15 cellular contexts compared by ENCODE assay signal in the genomic region with DNA sequence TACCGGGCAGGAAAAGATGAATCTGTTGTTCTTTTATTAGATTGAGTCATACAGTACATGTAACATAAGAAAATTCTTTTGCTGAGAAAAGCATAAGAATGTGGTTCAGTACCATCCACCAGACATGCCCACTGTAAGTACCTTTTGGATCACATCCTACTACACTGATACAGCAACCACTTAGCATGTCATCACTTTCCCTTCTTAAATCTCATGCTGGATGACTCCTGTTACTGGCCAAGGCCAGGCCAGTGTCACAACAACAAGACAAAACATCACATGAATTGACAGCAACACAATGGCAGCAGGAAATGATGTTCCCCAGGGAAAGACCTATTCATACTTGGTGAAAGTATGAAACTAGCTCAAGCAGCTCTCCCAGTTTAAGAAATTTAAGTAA. TPM values are rescaled to one million over a fixed set of nuclear protein-coding genes. Genes with fewer than 3 reads are reported as not detected.
A peak's percentile ranks its signal among the peaks of the same experiment; 100 is the strongest.
DNase-seq lines count a peak whose midpoint lies in the region; ATAC-seq and TF ChIP-seq lines count a peak whose summit lies in the region.
"Had no signal": no experiment of that assay in that cellular context is flagged by ENCODE, and none has a peak within 500 bp of the region (broad histone marks: within the 10 kb centered on the region; RNA-seq: fewer than 3 reads in every experiment).

No MANE protein-coding gene starts in this region.

- H3K27ac ChIP-seq in RWPE2 (ENCODE audit: poor library complexity, severe bottlenecking) (no peak overlapping the region), neural cell (ENCODE audit: low read length) (no peak overlapping the region), SK-N-SH (ENCODE audit: low read depth in 2 of 2, low read length in 1 of 2) (no peak overlapping the region)
- H3K27ac ChIP-seq: adrenal gland, PC-9, prostate gland had no signal

- CTCF ChIA-PET in SK-N-SH (lab: Yijun Ruan, JAX), result interaction anchor here (0.6 kb wide), 1 partner anchor 125 kb away, joined by 3 read pairs; no protein-coding TSS in a partner anchor

- H3K9me3 ChIP-seq in RWPE2 (ENCODE audit: severe bottlenecking) (no peaks in the 10 kb centered on the region), neural cell (ENCODE audit: low read length) (no peaks in the 10 kb centered on the region), SK-N-SH (no peaks in the 10 kb centered on the region)
- H3K9me3 ChIP-seq: adrenal gland, prostate gland had no signal

- H3F3A ChIP-seq in neural cell (ENCODE audit: insufficient read depth, low read length, poor library complexity, severe bottlenecking) (no peaks in the 10 kb centered on the region), SK-N-SH (replicated peaks; ENCODE audit: insufficient read depth) (no peaks in the 10 kb centered on the region)

- POLR2A ChIA-PET in SK-N-SH (lab: Yijun Ruan, JAX), result no interaction called here

- DNase-seq in ELR (ENCODE audit: low read depth) (peak; percentile 34), RWPE2 (ENCODE audit: low spot score) (no peak), foreskin fibroblast (peak; percentile 39 to 55), mesenteric fat pad (ENCODE audit: low spot score) (no peak), SK-N-SH (no peak), medulla oblongata (ENCODE audit: extremely low spot score) (no peak)
- DNase-seq: activated CD8-positive, alpha-beta T cell treated with anti-CD3 and anti-CD28 coated beads for 36 hours; adrenal gland; naive B cell; NCI-H187; NCI-H69; PC-9 had no signal

- H2AFZ ChIP-seq in neural cell (ENCODE audit: low read depth, low read length) (no peak overlapping the region), SK-N-SH (ENCODE audit: low read depth) (no peak overlapping the region)
- H2AFZ ChIP-seq: PC-9 had no signal

- H3K27me3 ChIP-seq in RWPE2 (ENCODE audit: insufficient read depth, poor library complexity, severe bottlenecking) (no peaks in the 10 kb centered on the region), neural cell (ENCODE audit: insufficient read depth, low read depth, low read length) (no peaks in the 10 kb centered on the region), SK-N-SH (ENCODE audit: insufficient read depth) (no peaks in the 10 kb centered on the region; the same call in 1 of the 2 replicates)
- H3K27me3 ChIP-seq: adrenal gland had no signal

- H3K79me2 ChIP-seq in neural cell (replicated peaks; ENCODE audit: insufficient read depth, low read length), result no peaks in the 10 kb centered on the region
- no peaks in the 10 kb centered on the region for H3K79me2 ChIP-seq in SK-N-SH (ENCODE audit: insufficient read depth)

- no peak overlapping the region for H3K9ac ChIP-seq in neural cell (ENCODE audit: low read length)
- no peak overlapping the region for H3K9ac ChIP-seq in SK-N-SH

- TF ChIP-seq CTCF in RWPE2 (IDR thresholded peaks at IDR 0.05; ENCODE audit: poor library complexity, severe bottlenecking), result no peak
- TF ChIP-seq CTCF in foreskin fibroblast (IDR thresholded peaks at IDR 0.05; ENCODE audit: low read depth, low read length), result no peak
- TF ChIP-seq CTCF in neural cell (IDR thresholded peaks at IDR 0.05; ENCODE audit: poor library complexity, severe bottlenecking), result no peak
- TF ChIP-seq CTCF in SK-N-SH (IDR thresholded peaks at IDR 0.05), result no peak

- no peak overlapping the region for H3K4me3 ChIP-seq in RWPE2 (ENCODE audit: severe bottlenecking)
- H3K4me3 ChIP-seq in foreskin fibroblast (ENCODE audit: low read depth in 1 of 2, low read length in 2 of 2), result no peak overlapping the region
- H3K4me3 ChIP-seq in neural cell (ENCODE audit: low read length), result no peak overlapping the region
- H3K4me3 ChIP-seq in SK-N-SH (ENCODE audit: low read depth in 2 of 2, low read length in 1 of 2), result no peak overlapping the region
- H3K4me3 ChIP-seq: adrenal gland, PC-9, prostate gland had no signal

- H4K20me1 ChIP-seq in neural cell (ENCODE audit: insufficient read depth), result no peaks in the 10 kb centered on the region
- H4K20me1 ChIP-seq in SK-N-SH (ENCODE audit: insufficient read depth), result no peaks in the 10 kb centered on the region

- peaks cover 7% of the 10 kb centered on the region for H3K4me1 ChIP-seq in RWPE2 (ENCODE audit: insufficient read depth, poor library complexity, severe bottlenecking)
- peaks cover 0 to 8% of the 10 kb centered on the region in 2 experiments; a peak in 1 of 4 replicates for H3K4me1 ChIP-seq in SK-N-SH (ENCODE audit: control insufficient read depth in 1 of 2, insufficient read depth in 2 of 2, low read depth in 1 of 2, low read length in 1 of 2)
- H3K4me1 ChIP-seq: adrenal gland, prostate gland had no signal

- TF ChIP-seq RAD21 in neural cell (conservative IDR thresholded peaks at IDR 0.05) (no peak), SK-N-SH (IDR thresholded peaks at IDR 0.05; ENCODE audit: low read length) (no peak)

- no peak overlapping the region for H3K4me2 ChIP-seq in neural cell (ENCODE audit: low read length)
- H3K4me2 ChIP-seq in SK-N-SH, result no peak overlapping the region
- H3K4me2 ChIP-seq: PC-9 had no signal

- H3K36me3 ChIP-seq in RWPE2 (ENCODE audit: low read depth) (no peaks in the 10 kb centered on the region), neural cell (ENCODE audit: insufficient read depth, low read length) (no peaks in the 10 kb centered on the region), SK-N-SH (replicated peaks in 1 of 2; ENCODE audit: control insufficient read depth in 1 of 2, insufficient read depth in 2 of 2, low read length in 1 of 2) (no peaks in the 10 kb centered on the region)
- H3K36me3 ChIP-seq: adrenal gland, prostate gland had no signal

- WGBS in SK-N-SH (ENCODE audit: low lambda C conversion rate), result 5% methylated on average over 1 of the region's 1 CpG

- ATAC-seq in RWPE2 (ENCODE audit: low read depth) (peak; percentile 57), HG03571 (IDR thresholded peaks at IDR 0.05; ENCODE audit: unreplicated experiment) (no peak)
- ATAC-seq: activated CD8-positive, alpha-beta T cell treated with anti-CD3 and anti-CD28 coated beads for 36 hours had no signal

- TF ChIP-seq EP300 in neural cell (conservative IDR thresholded peaks at IDR 0.05; ENCODE audit: poor library complexity, severe bottlenecking), result peak; percentile 56
- no peak for TF ChIP-seq EP300 in SK-N-SH (IDR thresholded peaks at IDR 0.05; ENCODE audit: borderline replicate concordance in 1 of 2, low read depth in 1 of 2, low read length in 1 of 2)

- H3K9me2 ChIP-seq in neural cell (ENCODE audit: insufficient read depth, low read length), result no peaks in the 10 kb centered on the region
- H3K9me2 ChIP-seq in SK-N-SH, result no peaks in the 10 kb centered on the region

TF ChIP-seq in neural cell, 6 proteins besides CTCF, POLR2A, EP300 and RAD21:
- peak; percentile 70 for TF ChIP-seq POLR2AphosphoS5 (IDR thresholded peaks at IDR 0.05)
- no peak for TF ChIP-seq SMC3 (conservative IDR thresholded peaks at IDR 0.05; ENCODE audit: poor library complexity)
TF ChIP-seq in neural cell: peak in this region for 1.

TF ChIP-seq in SK-N-SH, 30 proteins besides CTCF, POLR2A, EP300 and RAD21:
- TF ChIP-seq, protein P1, sequence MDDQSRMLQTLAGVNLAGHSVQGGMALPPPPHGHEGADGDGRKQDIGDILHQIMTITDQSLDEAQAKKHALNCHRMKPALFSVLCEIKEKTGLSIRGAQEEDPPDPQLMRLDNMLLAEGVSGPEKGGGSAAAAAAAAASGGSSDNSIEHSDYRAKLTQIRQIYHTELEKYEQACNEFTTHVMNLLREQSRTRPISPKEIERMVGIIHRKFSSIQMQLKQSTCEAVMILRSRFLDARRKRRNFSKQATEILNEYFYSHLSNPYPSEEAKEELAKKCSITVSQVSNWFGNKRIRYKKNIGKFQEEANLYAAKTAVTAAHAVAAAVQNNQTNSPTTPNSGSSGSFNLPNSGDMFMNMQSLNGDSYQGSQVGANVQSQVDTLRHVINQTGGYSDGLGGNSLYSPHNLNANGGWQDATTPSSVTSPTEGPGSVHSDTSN (IDR thresholded peaks at IDR 0.05), result no peak
- TF ChIP-seq RFX5 (IDR thresholded peaks at IDR 0.05; ENCODE audit: low read length) (no peak), POLR2AphosphoS5 (IDR thresholded peaks at IDR 0.05; ENCODE audit: low read depth, low read length) (no peak), NRF1 (IDR thresholded peaks at IDR 0.05; ENCODE audit: low read depth, low read length) (no peak)

RNA-seq across cellular contexts. Expression of gene STXBP6, which starts 46.4 kb away (rescaled TPM):
- polyA plus RNA-seq in neural cell (14.6 and 15.1 TPM in 2 replicates), SK-N-SH (2012; rRNA removed) (0.16 and 0.36 TPM in 2 replicates)
- 22.2 and 30.0 TPM in 2 replicates for polyA minus RNA-seq in neural cell
- total RNA-seq in mesenteric fat pad, result 2.4 TPM
- 0.24 and 0.28 TPM in 2 replicates for polyA plus RNA-seq in SK-N-SH (2012; cell fraction: cytosol; rRNA removed)
- 0.15 TPM in 1 of 2 replicates, not detected in the other for polyA plus RNA-seq in SK-N-SH (2012; cell fraction: nucleus; rRNA removed)
- total RNA-seq: activated CD8-positive, alpha-beta T cell treated with anti-CD3 and anti-CD28 coated beads for 36 hours had no signal

Comparison
In these comparisons a context has a peak if more than half of its experiments do, and no peak if none do; other contexts are left out.
1. DNase-seq: peak in ELR (single experiment) and foreskin fibroblast (2 of 2); none in RWPE2 (single experiment), mesenteric fat pad (single experiment), SK-N-SH (single experiment) and medulla oblongata (single experiment).
2. RNA of gene STXBP6, which starts 46.4 kb away (polyA plus RNA-seq): 14.6 to 15.1 TPM in neural cell; 0.15 to 0.36 TPM in SK-N-SH; every median in the first group is over 10 times any median in the second.